In genomic region chr15:94168250-94168649, GRCh38 we compare ENCODE assay signal across 13 cellular contexts.
DNase-seq lines count a peak whose midpoint lies in the region; ATAC-seq and TF ChIP-seq lines count a peak whose summit lies in the region.
"Had no signal": no experiment of that assay in that cellular context is flagged by ENCODE, and none has a peak within 500 bp of the region (broad histone marks: within the 10 kb centered on the region; RNA-seq: fewer than 3 reads in every experiment).

No MANE protein-coding gene starts in this region.

- DNase-seq in NCI-H748 (lab: John Stamatoyannopoulos, UW; ENCODE audit: unreplicated experiment), result peak; percentile 3
- no peak for DNase-seq in NCI-H748 treated with DMSO at 0.1 percent for 48 hours (lab: John Stamatoyannopoulos, UW)
- DNase-seq in HEK293T (ENCODE audit: extremely low spot score), result peak; percentile 33
- no peak for DNase-seq in lower lobe of right lung
- DNase-seq in coronary artery (ENCODE audit: low spot score), result no peak
- DNase-seq: caudate nucleus, gastrocnemius medialis, NCI-H2171 had no signal

- CTCF ChIA-PET in HEK293T (lab: Yijun Ruan, JAX), result no interaction called here

- POLR2A ChIA-PET in HEK293T (lab: Yijun Ruan, JAX), result no interaction called here

- no peaks in the 10 kb centered on the region for H3K9me3 ChIP-seq in lower lobe of right lung
- H3K9me3 ChIP-seq: A549, gastrocnemius medialis, thoracic aorta had no signal

- ATAC-seq in lower lobe of right lung (no peak), HG03565 (IDR thresholded peaks at IDR 0.05; ENCODE audit: unreplicated experiment) (no peak), GM19463 (IDR thresholded peaks at IDR 0.05; ENCODE audit: unreplicated experiment) (no peak)
- ATAC-seq: A549, gastrocnemius medialis had no signal

- peak; percentile 67 for TF ChIP-seq CTCF in VCaP (conservative IDR thresholded peaks at IDR 0.05)
- TF ChIP-seq CTCF in lower lobe of right lung (IDR thresholded peaks at IDR 0.05), result peak; percentile 35
- TF ChIP-seq CTCF in coronary artery (IDR thresholded peaks at IDR 0.05), result no peak

- no peak overlapping the region for H3K4me3 ChIP-seq in lower lobe of right lung
- no peak overlapping the region for H3K4me3 ChIP-seq in coronary artery
- H3K4me3 ChIP-seq: A549, gastrocnemius medialis, thoracic aorta had no signal

- H3K27me3 ChIP-seq in lower lobe of right lung (ENCODE audit: low read depth), result no peaks in the 10 kb centered on the region
- H3K27me3 ChIP-seq: gastrocnemius medialis had no signal

- no peaks in the 10 kb centered on the region for H3K36me3 ChIP-seq in lower lobe of right lung
- H3K36me3 ChIP-seq: gastrocnemius medialis, thoracic aorta had no signal

- H3K4me1 ChIP-seq in lower lobe of right lung, result no peaks in the 10 kb centered on the region
- H3K4me1 ChIP-seq: A549, gastrocnemius medialis had no signal

- intact Hi-C loops in lower lobe of right lung (cut with DNase I), result no loop called here

- H3K27ac ChIP-seq in VCaP (no peak overlapping the region), lower lobe of right lung (no peak overlapping the region), coronary artery (no peak overlapping the region)
- H3K27ac ChIP-seq: A549, gastrocnemius medialis, thoracic aorta had no signal

TF ChIP-seq in HEK293T, 16 proteins besides CTCF, POLR2A, EP300 and RAD21:
- TF ChIP-seq HDGF (IDR thresholded peaks at IDR 0.05; ENCODE audit: borderline replicate concordance) (no peak), ELF4 (IDR thresholded peaks at IDR 0.05) (no peak), ZNF384 (IDR thresholded peaks at IDR 0.05) (no peak), SP1 (IDR thresholded peaks at IDR 0.05) (no peak), PKNOX1 (IDR thresholded peaks at IDR 0.05) (no peak), BHLHE40 (IDR thresholded peaks at IDR 0.05; ENCODE audit: borderline replicate concordance) (no peak), TARDBP (IDR thresholded peaks at IDR 0.05) (no peak), NFRKB (IDR thresholded peaks at IDR 0.05) (no peak), FOXK2 (IDR thresholded peaks at IDR 0.05) (no peak), ARNT (IDR thresholded peaks at IDR 0.05) (no peak), LEF1 (IDR thresholded peaks at IDR 0.05; ENCODE audit: borderline replicate concordance) (no peak), CTBP1 (IDR thresholded peaks at IDR 0.05; ENCODE audit: borderline replicate concordance) (no peak)

Comparison
In these comparisons a context has a peak if more than half of its experiments do, and no peak if none do; other contexts are left out.
1. DNase-seq: peak in NCI-H748 (single experiment) and HEK293T (single experiment); none in NCI-H748 treated with DMSO at 0.1 percent for 48 hours (single experiment), lower lobe of right lung (single experiment) and coronary artery (single experiment).